8 cellular contexts compared by ENCODE assay signal in the genomic region with DNA sequence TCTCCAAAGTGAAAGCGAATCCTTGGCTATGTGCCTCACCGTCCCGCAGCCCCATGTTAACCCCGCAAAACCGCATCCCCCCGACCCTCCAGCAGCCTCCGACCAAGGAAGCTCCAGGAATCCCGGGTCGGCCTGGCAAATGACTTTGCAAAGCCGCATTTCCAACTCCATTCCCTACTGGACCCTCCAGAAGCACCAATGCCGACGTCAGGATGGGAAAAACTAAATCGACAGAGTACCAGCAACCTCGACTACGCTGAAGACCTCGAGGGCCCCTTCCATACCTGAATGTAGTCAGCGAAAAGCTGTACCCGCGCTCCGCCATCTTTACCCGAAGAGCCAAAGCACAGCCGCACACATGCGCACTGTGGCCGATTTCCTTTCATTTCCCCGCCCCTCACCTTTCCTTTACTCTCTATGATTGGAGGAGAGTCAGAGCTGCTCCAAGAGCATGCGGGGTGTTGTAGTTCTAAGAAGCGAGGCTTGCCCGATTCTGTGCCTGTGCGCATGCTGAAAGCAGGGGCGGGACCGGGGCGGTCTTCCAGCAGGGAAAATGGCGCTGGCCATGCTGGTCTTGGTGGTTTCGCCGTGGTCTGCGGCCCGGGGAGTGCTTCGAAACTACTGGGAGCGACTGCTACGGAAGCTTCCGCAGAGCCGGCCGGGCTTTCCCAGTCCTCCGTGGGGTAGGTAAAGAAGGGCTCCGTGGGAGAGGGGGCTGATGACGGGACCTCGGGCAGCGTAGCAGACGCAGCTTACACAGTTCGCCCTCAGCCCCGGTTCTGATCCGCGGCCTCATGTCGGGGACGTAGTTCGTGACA. TPM values are rescaled to one million over a fixed set of nuclear protein-coding genes. Genes with fewer than 3 reads are reported as not detected.
A peak's percentile ranks its signal among the peaks of the same experiment; 100 is the strongest.
DNase-seq lines count a peak whose midpoint lies in the region; ATAC-seq and TF ChIP-seq lines count a peak whose summit lies in the region.

A gene (plus strand): TSS at position 543 of the 818 bp plus-strand sequence. CDS start 11 bp downstream, at position 554.
A gene (minus strand): TSS at position 341 of the 818 bp plus-strand sequence. CDS start 16 bp downstream, at position 325.

- peaks cover 28% of the 10 kb centered on the region for H3K36me3 Mint-ChIP-seq in natural killer cell treated with Interleukin-12 subunit alpha and Interleukin-12 subunit beta and Interleukin-15 and Interleukin-18, amount 100 ng/mL, for 72 hours

- H3K27me3 ChIP-seq in H7 (ENCODE audit: control insufficient read depth, insufficient read depth, low read length): no peaks in the 10 kb centered on the region

- ATAC-seq in natural killer cell treated with Interleukin-12 subunit alpha and Interleukin-12 subunit beta and Interleukin-15 and Interleukin-18, amount 100 ng/mL, for 72 hours: peak; percentile 100
- ATAC-seq in stimulated activated naive CD8-positive, alpha-beta T cell treated with anti-CD3 and anti-CD28 coated beads, Interleukin-15, Interleukin-2, amounts not matched to agents 100 U/mL and 50 U/mL, for 24 hours: peak; percentile 100

- H3K4me3 ChIP-seq in H7 (ENCODE audit: insufficient read depth, low read depth, low read length) (peak within 1 kb of the TSS; percentile 83), fibroblast of pulmonary artery (replicated peaks; ENCODE audit: low read depth, low read length) (peak within 1 kb of the TSS; percentile 96)

- peak within 1 kb of the TSS; percentile 96 to 98 for H3K27ac Mint-ChIP-seq in natural killer cell treated with Interleukin-12 subunit alpha and Interleukin-12 subunit beta and Interleukin-15 and Interleukin-18, amount 100 ng/mL, for 72 hours

- peak within 1 kb of the TSS; percentile 97 for H3K4me3 Mint-ChIP-seq in natural killer cell treated with Interleukin-12 subunit alpha and Interleukin-12 subunit beta and Interleukin-15 and Interleukin-18, amount 100 ng/mL, for 72 hours

- DNase-seq in ELF-1 (ENCODE audit: low read depth, low spot score) (peak; percentile 98), H7 (peak; percentile 91), M059J (ENCODE audit: low read depth) (peak; percentile 99), SHP77 (lab: John Stamatoyannopoulos, UW) (peak; percentile 99), fibroblast of pulmonary artery (ENCODE audit: low read depth) (peak; percentile 98)
- DNase-seq in activated effector memory CD4-positive, alpha-beta T cell treated with Interleukin-2 at 50 U/mL for 16 hours: peak; percentile 92
- DNase-seq in natural killer cell treated with Interleukin-12 subunit alpha and Interleukin-12 subunit beta and Interleukin-15 and Interleukin-18, amount 100 ng/mL, for 72 hours (ENCODE audit: low spot score): peak; percentile 98
- peak; percentile 94 for DNase-seq in stimulated activated naive CD8-positive, alpha-beta T cell treated with anti-CD3 and anti-CD28 coated beads, Interleukin-15, Interleukin-2, amounts not matched to agents 100 U/mL and 50 U/mL, for 24 hours

- H3K27me3 Mint-ChIP-seq in natural killer cell treated with Interleukin-12 subunit alpha and Interleukin-12 subunit beta and Interleukin-15 and Interleukin-18, amount 100 ng/mL, for 72 hours: no peaks in the 10 kb centered on the region

- no peak for TF ChIP-seq CTCF in fibroblast of pulmonary artery (IDR thresholded peaks at IDR 0.05; ENCODE audit: low read length, missing control alignments)

- H3K9me3 Mint-ChIP-seq in natural killer cell treated with Interleukin-12 subunit alpha and Interleukin-12 subunit beta and Interleukin-15 and Interleukin-18, amount 100 ng/mL, for 72 hours: no peaks in the 10 kb centered on the region

- H3K36me3 ChIP-seq in H7 (replicated peaks; ENCODE audit: control insufficient read depth, insufficient read depth, low read length): peaks cover 18% of the 10 kb centered on the region

- H3K4me1 Mint-ChIP-seq in natural killer cell treated with Interleukin-12 subunit alpha and Interleukin-12 subunit beta and Interleukin-15 and Interleukin-18, amount 100 ng/mL, for 72 hours (ENCODE audit: low read depth in 2 of 2): peaks cover 28 to 40% of the 10 kb centered on the region in 2 donors

RNA-seq across cellular contexts. Expression of the first gene that starts in this region (rescaled TPM):
- total RNA-seq in H7 (2014; rRNA removed; shearing (Covaris generic)): 89.8 and 95.0 TPM in 2 replicates
- total RNA-seq in M059J (2014; rRNA removed; shearing (Covaris generic)): 76.2 and 89.5 TPM in 2 replicates
- 10 to 100 TPM; 46.4 to 52.0 TPM for total RNA-seq in natural killer cell treated with Interleukin-12 subunit alpha and Interleukin-12 subunit beta and Interleukin-15 and Interleukin-18, amount 100 ng/mL, for 72 hours

RNA-seq across cellular contexts. Expression of the second gene that starts in this region (rescaled TPM):
- total RNA-seq in H7 (2014; rRNA removed; shearing (Covaris generic)): 185 and 190 TPM in 2 replicates
- total RNA-seq in M059J (2014; rRNA removed; shearing (Covaris generic)): 306 and 309 TPM in 2 replicates
- 100 to 1,000 TPM in 1 of 2 donors, 10 to 100 TPM in 1; 90.3 to 177 TPM for total RNA-seq in natural killer cell treated with Interleukin-12 subunit alpha and Interleukin-12 subunit beta and Interleukin-15 and Interleukin-18, amount 100 ng/mL, for 72 hours

Comparison
In these comparisons a context has a peak if more than half of its experiments do, and no peak if none do; other contexts are left out.
1. Peak in every context shown above with its lines: DNase-seq, ATAC-seq and H3K4me3 ChIP-seq.